In the genomic region with DNA sequence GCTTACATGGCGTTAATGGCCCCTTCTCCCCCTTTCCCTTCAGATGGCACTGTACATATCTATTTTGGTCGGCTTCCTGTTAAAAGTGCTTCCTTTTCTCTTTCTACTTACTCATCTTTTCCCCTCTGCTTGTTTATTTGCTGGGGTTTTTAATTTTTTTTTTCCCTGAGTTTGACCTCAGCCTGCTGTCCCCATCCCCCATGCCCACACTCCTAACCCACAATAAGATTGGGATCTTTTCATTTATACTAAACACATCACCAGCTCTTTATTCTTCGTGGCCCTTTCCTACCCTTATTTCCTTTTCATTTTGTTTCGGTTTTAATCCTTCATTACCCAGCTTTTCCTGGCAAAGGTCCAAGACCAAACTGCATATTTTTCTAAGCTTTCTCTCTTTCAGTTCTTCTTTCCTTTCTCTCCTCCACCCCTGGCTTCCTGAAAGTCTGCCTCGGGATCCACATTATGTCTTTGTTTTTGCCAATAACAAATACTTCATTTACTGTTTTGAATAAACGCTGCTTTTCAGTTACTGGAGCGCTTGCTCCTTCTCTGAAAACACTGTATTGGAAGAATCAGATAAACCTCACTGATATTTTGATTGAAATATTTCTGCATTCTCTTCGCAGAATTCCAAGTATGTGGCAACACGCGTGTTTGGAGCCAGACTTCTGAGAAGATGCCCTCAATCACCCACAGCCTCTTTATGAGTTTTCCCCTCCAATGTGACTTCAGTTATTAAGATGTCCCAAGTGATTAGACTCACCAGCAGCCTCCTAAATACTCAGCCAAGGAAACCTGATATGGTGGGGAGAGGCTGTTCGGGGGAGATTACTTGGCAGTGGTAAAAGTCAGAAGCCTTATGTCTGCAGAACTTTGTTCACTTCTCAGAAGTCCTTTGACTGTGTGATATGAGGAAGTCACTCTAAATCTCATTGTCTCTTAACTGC, we compare ENCODE assay signal across 8 cellular contexts.
DNase-seq lines count a peak whose midpoint lies in the region; ATAC-seq and TF ChIP-seq lines count a peak whose summit lies in the region.

No MANE protein-coding gene starts in this region.

- H3K4me3 Mint-ChIP-seq in activated B cell treated with CpG ODN at 0.5 μM for 24 hours = peak overlapping the region; percentile 80
- H3K4me3 Mint-ChIP-seq in osteocyte (ENCODE audit: unreplicated experiment) = peak overlapping the region; percentile 72

- H3K9me3 Mint-ChIP-seq in activated B cell treated with CpG ODN at 0.5 μM for 24 hours (no peaks in the 10 kb centered on the region), osteocyte (ENCODE audit: unreplicated experiment) (peaks cover 16% of the 10 kb centered on the region)

- H3K79me2 ChIP-seq in KMS-11 (ENCODE audit: insufficient read depth, low read depth) = no peaks in the 10 kb centered on the region

- H3K4me1 Mint-ChIP-seq in activated B cell treated with CpG ODN at 0.5 μM for 24 hours = peaks cover 18% of the 10 kb centered on the region
- H3K4me1 Mint-ChIP-seq in osteocyte (ENCODE audit: unreplicated experiment) = peaks cover 31% of the 10 kb centered on the region

- no peak for DNase-seq in activated B cell treated with CpG ODN at 0.5 μM for 24 hours
- no peak for DNase-seq in esophagus squamous epithelium (lab: John Stamatoyannopoulos, UW)
- DNase-seq in osteocyte (ENCODE audit: extremely low spot score, unreplicated experiment) = no peak

- no peaks in the 10 kb centered on the region for H3K36me3 Mint-ChIP-seq in activated B cell treated with CpG ODN at 0.5 μM for 24 hours (ENCODE audit: low read depth)
- H3K36me3 Mint-ChIP-seq in osteocyte (ENCODE audit: unreplicated experiment) = no peaks in the 10 kb centered on the region

- peaks cover 23 to 47% (median 34%) of the 10 kb centered on the region in 10 experiments for H3K4me1 ChIP-seq in BLaER1 treated with 17β-estradiol and CSF1 and Interleukin-3, amounts not matched to agents 10 nM and 100 nM
- peaks cover 12% of the 10 kb centered on the region for H3K4me1 ChIP-seq in KMS-11 (ENCODE audit: low read depth, poor library complexity, severe bottlenecking)
- H3K4me1 ChIP-seq in esophagus squamous epithelium = peaks cover 0 to 28% (median 0%) of the 10 kb centered on the region in 3 donors

- peak overlapping the region; percentile 74 for H3K27ac Mint-ChIP-seq in activated B cell treated with CpG ODN at 0.5 μM for 24 hours
- peak overlapping the region; percentile 96 for H3K27ac Mint-ChIP-seq in osteocyte (ENCODE audit: unreplicated experiment)

- TF ChIP-seq POLR2A in esophagus squamous epithelium (IDR thresholded peaks at IDR 0.05) = no peak

- 8 to 32% methylated on average over 8 to 11 of the region's 11 CpGs for WGBS in esophagus squamous epithelium, 2 donors

- H3K27me3 ChIP-seq in BLaER1 treated with 17β-estradiol and CSF1 and Interleukin-3, amounts not matched to agents 10 nM and 100 nM = 0 out of 22 replicates have a peak, but pooled peaks cover 0 to 10% (median 0%) of the 10 kb centered on the region in 11 experiments
- H3K27me3 ChIP-seq in KMS-11 (ENCODE audit: insufficient read depth, low read depth) (no peaks in the 10 kb centered on the region), esophagus squamous epithelium (no peaks in the 10 kb centered on the region)

- ATAC-seq in activated B cell treated with CpG ODN at 0.5 μM for 24 hours (ENCODE audit: low read depth) = no peak
- ATAC-seq in GM18909 (IDR thresholded peaks at IDR 0.05; ENCODE audit: poor library complexity, unreplicated experiment) = no peak
- ATAC-seq in HG02623 (IDR thresholded peaks at IDR 0.05; ENCODE audit: unreplicated experiment) = no peak
- no peak for ATAC-seq in HG03571 (IDR thresholded peaks at IDR 0.05; ENCODE audit: unreplicated experiment)

- TF ChIP-seq CTCF in KMS-11 (conservative IDR thresholded peaks at IDR 0.05; ENCODE audit: low read depth, low read length) (no peak), activated B cell treated with CpG ODN at 0.5 μM for 24 hours (IDR thresholded peaks at IDR 0.05) (no peak), esophagus squamous epithelium (IDR thresholded peaks at IDR 0.05) (no peak), osteocyte (IDR thresholded peaks at IDR 0.05) (no peak)

- peaks cover 0 to 4% (median 0%) of the 10 kb centered on the region in 11 experiments; a peak in 1 of 22 replicates for H3K36me3 ChIP-seq in BLaER1 treated with 17β-estradiol and CSF1 and Interleukin-3, amounts not matched to agents 10 nM and 100 nM
- H3K36me3 ChIP-seq in KMS-11 (ENCODE audit: insufficient read depth) (no peaks in the 10 kb centered on the region), esophagus squamous epithelium (no peaks in the 10 kb centered on the region)

- H3K27ac ChIP-seq in BLaER1 treated with 17β-estradiol and CSF1 and Interleukin-3, amounts not matched to agents 10 nM and 100 nM = peak overlapping the region; percentile 65 to 90 (median 86)
- H3K27ac ChIP-seq in KMS-11 = no peak overlapping the region
- H3K27ac ChIP-seq in esophagus squamous epithelium = peak overlapping the region; percentile 39 to 82 (median 68)

- no peak overlapping the region for H2AFZ ChIP-seq in KMS-11 (ENCODE audit: low read depth)

- H3K9ac ChIP-seq in BLaER1 treated with 17β-estradiol and CSF1 and Interleukin-3, amounts not matched to agents 10 nM and 100 nM = peak overlapping the region; percentile 62 to 81 (median 76)
- no peak overlapping the region for H3K9ac ChIP-seq in KMS-11

- H4K20me1 ChIP-seq in BLaER1 treated with 17β-estradiol and CSF1 and Interleukin-3, amounts not matched to agents 10 nM and 100 nM = no peaks in the 10 kb centered on the region
- H4K20me1 ChIP-seq in KMS-11 (ENCODE audit: insufficient read depth) = no peaks in the 10 kb centered on the region

- peaks cover 7 to 29% (median 23%) of the 10 kb centered on the region in 11 experiments for H3K9me3 ChIP-seq in BLaER1 treated with 17β-estradiol and CSF1 and Interleukin-3, amounts not matched to agents 10 nM and 100 nM (replicated peaks in 1 of 11)
- no peaks in the 10 kb centered on the region for H3K9me3 ChIP-seq in esophagus squamous epithelium

- intact Hi-C loops in activated B cell treated with CpG ODN at 0.5 μM for 24 hours (cut with micrococcal nuclease) = no loop called here
- intact Hi-C loops in esophagus squamous epithelium (cut with DNase I) = no loop called here

- peak overlapping the region; percentile 69 to 92 (median 79) for H3K4me2 ChIP-seq in BLaER1 treated with 17β-estradiol and CSF1 and Interleukin-3, amounts not matched to agents 10 nM and 100 nM
- H3K4me2 ChIP-seq in KMS-11 = peak overlapping the region; percentile 21; the same call in 1 of the 2 replicates

- CTCF ChIA-PET in activated B cell treated with CpG ODN at 0.5 μM for 24 hours (lab: Charles Lee) = interaction anchor here (1.2 kb wide), 1 partner anchor 181 kb away, joined by 3 read pairs; no protein-coding TSS in a partner anchor

- H3K4me3 ChIP-seq in BLaER1 treated with 17β-estradiol and CSF1 and Interleukin-3, amounts not matched to agents 10 nM and 100 nM = peak overlapping the region; percentile 16 to 63 (median 39); a peak in 17 of 20 replicates
- no peak overlapping the region for H3K4me3 ChIP-seq in KMS-11 (IDR thresholded peaks at IDR 0.05; ENCODE audit: insufficient read depth, low read depth, low read length)
- peak overlapping the region in 3 of 4 donors; percentile 6 to 19 (median 17) for H3K4me3 ChIP-seq in esophagus squamous epithelium

- POLR2A ChIA-PET in activated B cell treated with CpG ODN at 0.5 μM for 24 hours (lab: Charles Lee) = interaction anchor here (0.5 to 0.6 kb wide), 3 partner anchors 76 to 145 kb away, joined by 3 to 7 read pairs (median 3); no protein-coding TSS in a partner anchor

- H3K27me3 Mint-ChIP-seq in activated B cell treated with CpG ODN at 0.5 μM for 24 hours (no peaks in the 10 kb centered on the region), osteocyte (ENCODE audit: unreplicated experiment) (no peaks in the 10 kb centered on the region)
